In genomic region chr22:36017661-36018091, GRCh38 we compare ENCODE assay signal across 12 cellular contexts. TPM values are rescaled to one million over a fixed set of nuclear protein-coding genes. Genes with fewer than 3 reads are reported as not detected.
DNase-seq lines count a peak whose midpoint lies in the region; ATAC-seq and TF ChIP-seq lines count a peak whose summit lies in the region.
"Had no signal": no experiment of that assay in that cellular context is flagged by ENCODE, and none has a peak within 500 bp of the region (broad histone marks: within the 10 kb centered on the region; RNA-seq: fewer than 3 reads in every experiment).

No MANE protein-coding gene starts in this region.

- TF ChIP-seq EP300 in suprapubic skin (IDR thresholded peaks at IDR 0.05), result no peak
- no peak for TF ChIP-seq EP300 in sigmoid colon (IDR thresholded peaks at IDR 0.05)

- peak overlapping the region; percentile 23 for H3K9ac ChIP-seq in SU-DHL-6 (ENCODE audit: low read length)

- peak overlapping the region; percentile 47 for H3K4me3 Mint-ChIP-seq in nephron progenitor cell
- H3K4me3 Mint-ChIP-seq: activated naive CD8-positive, alpha-beta T cell treated with anti-CD3 and anti-CD28 coated beads, Interleukin-2, amount 50 U/mL, for 24 hours had no signal

- TF ChIP-seq POLR2A in suprapubic skin (IDR thresholded peaks at IDR 0.05), result no peak
- no peak for TF ChIP-seq POLR2A in sigmoid colon (IDR thresholded peaks at IDR 0.05)

- H3K79me2 ChIP-seq in SU-DHL-6 (ENCODE audit: insufficient read depth, low read length), result no peaks in the 10 kb centered on the region

- peak; percentile 20 for DNase-seq in GM20000 (ENCODE audit: low spot score)
- peak; percentile 83 for DNase-seq in NCI-H2029 (lab: John Stamatoyannopoulos, UW)
- DNase-seq in nephron progenitor cell, result peak; percentile 22
- no peak for DNase-seq in activated naive CD4-positive, alpha-beta T cell treated with anti-CD3 and anti-CD28 coated beads, Interleukin-2, amount 50 U/mL, for 72 hours (ENCODE audit: low spot score in 2 of 2)
- no peak for DNase-seq in NCI-H226
- DNase-seq in suprapubic skin (ENCODE audit: low spot score in 2 of 2), result no peak
- no peak for DNase-seq in sigmoid colon
- DNase-seq: activated CD4-positive, CD25-positive, alpha-beta regulatory T cell treated with anti-CD3 and anti-CD28 coated beads, Interleukin-2, amount 50 U/mL, for 72 hours; activated naive CD8-positive, alpha-beta T cell treated with anti-CD3 and anti-CD28 coated beads, Interleukin-2, amount 50 U/mL, for 24 hours; left cardiac atrium; NCI-H446 had no signal

- H3K4me2 ChIP-seq in SU-DHL-6 (ENCODE audit: low read depth, low read length, poor library complexity, severe bottlenecking), result peak overlapping the region; percentile 54

- peaks cover 31% of the 10 kb centered on the region for H3K36me3 Mint-ChIP-seq in nephron progenitor cell (ENCODE audit: low read depth)
- no peaks in the 10 kb centered on the region for H3K36me3 Mint-ChIP-seq in activated naive CD4-positive, alpha-beta T cell treated with anti-CD3 and anti-CD28 coated beads, Interleukin-2, amount 50 U/mL, for 72 hours

- H3K27me3 ChIP-seq in SU-DHL-6 (ENCODE audit: low read length) (no peaks in the 10 kb centered on the region), suprapubic skin (no peaks in the 10 kb centered on the region), sigmoid colon (no peaks in the 10 kb centered on the region)

- TF ChIP-seq CTCF in GM20000 (IDR thresholded peaks at IDR 0.05; ENCODE audit: extremely low read depth, missing control alignments), result no peak
- TF ChIP-seq CTCF in SU-DHL-6 (IDR thresholded peaks at IDR 0.05; ENCODE audit: insufficient read depth, low read length, poor library complexity, severe bottlenecking), result no peak
- no peak for TF ChIP-seq CTCF in nephron progenitor cell (IDR thresholded peaks at IDR 0.05)
- TF ChIP-seq CTCF in suprapubic skin (IDR thresholded peaks at IDR 0.05), result no peak
- no peak for TF ChIP-seq CTCF in sigmoid colon (IDR thresholded peaks at IDR 0.05)

- H3K4me3 ChIP-seq in SU-DHL-6 (ENCODE audit: insufficient read depth, low read length, poor library complexity, severe bottlenecking) (peak overlapping the region; percentile 19), suprapubic skin (no peak overlapping the region), sigmoid colon (no peak overlapping the region)

- H2AFZ ChIP-seq in SU-DHL-6 (ENCODE audit: low read depth, low read length, severe bottlenecking), result no peak overlapping the region

- H3K27ac Mint-ChIP-seq in nephron progenitor cell, result peak overlapping the region; percentile 95
- H3K27ac Mint-ChIP-seq in activated naive CD4-positive, alpha-beta T cell treated with anti-CD3 and anti-CD28 coated beads, Interleukin-2, amount 50 U/mL, for 72 hours, result no peak overlapping the region
- H3K27ac Mint-ChIP-seq: activated naive CD8-positive, alpha-beta T cell treated with anti-CD3 and anti-CD28 coated beads, Interleukin-2, amount 50 U/mL, for 24 hours had no signal

- H3K4me1 ChIP-seq in suprapubic skin, result peaks cover 55% of the 10 kb centered on the region
- H3K4me1 ChIP-seq in sigmoid colon, result peaks cover 0 to 75% (median 59%) of the 10 kb centered on the region in 4 donors

- no peaks in the 10 kb centered on the region for H3K9me2 ChIP-seq in SU-DHL-6 (replicated peaks; ENCODE audit: insufficient read depth, low read length)

- no peak for ATAC-seq in activated naive CD4-positive, alpha-beta T cell treated with anti-CD3 and anti-CD28 coated beads, Interleukin-2, amount 50 U/mL, for 72 hours
- ATAC-seq: activated naive CD8-positive, alpha-beta T cell treated with anti-CD3 and anti-CD28 coated beads, Interleukin-2, amount 50 U/mL, for 24 hours; left cardiac atrium had no signal

- 40% methylated on average over 2 of the region's 2 CpGs for WGBS in suprapubic skin
- 38 to 41% methylated on average over 2 of the region's 2 CpGs for WGBS in sigmoid colon, 2 donors

- H3K27ac ChIP-seq in SU-DHL-6 (ENCODE audit: low read depth, low read length) (peak overlapping the region; percentile 46), suprapubic skin (no peak overlapping the region), sigmoid colon (peak overlapping the region in 2 of 4 donors; percentile 22 to 67)

- H3F3A ChIP-seq in SU-DHL-6 (ENCODE audit: insufficient read depth), result no peaks in the 10 kb centered on the region

- intact Hi-C loops in sigmoid colon (cut with DNase I), result no loop called here

- no peaks in the 10 kb centered on the region for H3K27me3 Mint-ChIP-seq in nephron progenitor cell (ENCODE audit: low read depth, poor library complexity)

- H3K36me3 ChIP-seq in SU-DHL-6 (ENCODE audit: low read length) (no peaks in the 10 kb centered on the region), suprapubic skin (no peaks in the 10 kb centered on the region), sigmoid colon (no peaks in the 10 kb centered on the region)

- H3K4me1 Mint-ChIP-seq in nephron progenitor cell, result peaks cover 84% of the 10 kb centered on the region

- H3K9me3 ChIP-seq in SU-DHL-6 (ENCODE audit: insufficient read depth, low read length), result no peaks in the 10 kb centered on the region
- no peaks in the 10 kb centered on the region for H3K9me3 ChIP-seq in suprapubic skin
- no peaks in the 10 kb centered on the region for H3K9me3 ChIP-seq in sigmoid colon

- H4K20me1 ChIP-seq in SU-DHL-6 (ENCODE audit: low read depth, low read length), result no peaks in the 10 kb centered on the region

- peaks cover 19% of the 10 kb centered on the region for H3K9me3 Mint-ChIP-seq in nephron progenitor cell
- no peaks in the 10 kb centered on the region for H3K9me3 Mint-ChIP-seq in activated naive CD4-positive, alpha-beta T cell treated with anti-CD3 and anti-CD28 coated beads, Interleukin-2, amount 50 U/mL, for 72 hours
- H3K9me3 Mint-ChIP-seq: activated naive CD8-positive, alpha-beta T cell treated with anti-CD3 and anti-CD28 coated beads, Interleukin-2, amount 50 U/mL, for 24 hours had no signal

RNA-seq across cellular contexts. Expression of gene RBFOX2, which starts 10.9 kb away (rescaled TPM):
- total RNA-seq in activated naive CD4-positive, alpha-beta T cell treated with anti-CD3 and anti-CD28 coated beads, Interleukin-2, amount 50 U/mL, for 72 hours, result 1 to 10 TPM; 2.2 to 4.9 TPM
- 10 to 100 TPM; 46.6 to 82.7 (median 62.1) TPM for total RNA-seq in suprapubic skin
- total RNA-seq in sigmoid colon, result 100 to 1,000 TPM; 138 to 164 (median 148) TPM
- 10 to 100 TPM; 11.6 to 32.4 (median 15.6) TPM for polyA plus RNA-seq in sigmoid colon

Comparison
In these comparisons a context has a peak if more than half of its experiments do, and no peak if none do; other contexts are left out.
1. DNase-seq: peak in GM20000 (single experiment), NCI-H2029 (single experiment) and nephron progenitor cell (single experiment); none in activated naive CD4-positive, alpha-beta T cell treated with anti-CD3 and anti-CD28 coated beads, Interleukin-2, amount 50 U/mL, for 72 hours (0 of 2), NCI-H226 (single experiment), suprapubic skin (0 of 2) and sigmoid colon (single experiment).
2. RNA of gene RBFOX2, which starts 10.9 kb away (total RNA-seq): 138 to 164 TPM in sigmoid colon and 46.6 to 82.7 TPM in suprapubic skin; 2.2 to 4.9 TPM in activated naive CD4-positive, alpha-beta T cell treated with anti-CD3 and anti-CD28 coated beads, Interleukin-2, amount 50 U/mL, for 72 hours; every median in the first group is over 4 times any median in the second.